13 cellular contexts compared by ENCODE assay signal in genomic region chr3:98855811-98856400, GRCh38. TPM values are rescaled to one million over a fixed set of nuclear protein-coding genes. Genes with fewer than 3 reads are reported as not detected.
DNase-seq lines count a peak whose midpoint lies in the region; ATAC-seq and TF ChIP-seq lines count a peak whose summit lies in the region.
"Had no signal": no experiment of that assay in that cellular context is flagged by ENCODE, and none has a peak within 500 bp of the region (broad histone marks: within the 10 kb centered on the region; RNA-seq: fewer than 3 reads in every experiment).

No MANE protein-coding gene starts in this region.

- peak; percentile 72 for ATAC-seq in esophagus mucosa
- no peak for ATAC-seq in HG03175 (IDR thresholded peaks at IDR 0.05; ENCODE audit: unreplicated experiment)

- H3K4me1 Mint-ChIP-seq in Calu3 (ENCODE audit: low read depth, unreplicated experiment), result peaks cover 20% of the 10 kb centered on the region

- TF ChIP-seq CTCF in Calu3 (IDR thresholded peaks at IDR 0.05; ENCODE audit: unreplicated experiment), result no peak

- peaks cover 43% of the 10 kb centered on the region for H3K36me3 Mint-ChIP-seq in Calu3 (ENCODE audit: insufficient read depth, unreplicated experiment)

- no TSS peak for BruUV-seq in Calu3 (replicated peaks; lab: Mats Ljungman, UMichigan)

- H3K4me3 Mint-ChIP-seq in Calu3 (ENCODE audit: low read depth, unreplicated experiment), result no peak overlapping the region
- H3K4me3 Mint-ChIP-seq: type B pancreatic cell had no signal

- peak; percentile 89 for DNase-seq in EH (ENCODE audit: low read depth)
- DNase-seq in RKO (ENCODE audit: low spot score), result peak; percentile 65
- peak; percentile 22 for DNase-seq in pons (ENCODE audit: low spot score)
- DNase-seq in Calu3, result no peak
- no peak for DNase-seq in NCI-H146 treated with DMSO at 0.1 percent for 48 hours (lab: John Stamatoyannopoulos, UW; ENCODE audit: unreplicated experiment)
- no peak for DNase-seq in NCI-H1694 treated with DMSO at 0.1 percent for 48 hours (lab: John Stamatoyannopoulos, UW)
- DNase-seq: activated T-cell treated with anti-CD3 and anti-CD28 coated beads, Interleukin-2, amount 50 U/mL, for 1 hour; colonic mucosa; DMS79 treated with DMSO at 0.1 percent for 48 hours; NCI-H1092 had no signal

- intact Hi-C loops in Calu3 (cut with micrococcal nuclease; ENCODE audit: unreplicated experiment), result no loop called here

- H3K27me3 Mint-ChIP-seq in Calu3 (ENCODE audit: unreplicated experiment), result no peaks in the 10 kb centered on the region
- H3K27me3 Mint-ChIP-seq: type B pancreatic cell had no signal

- CTCF ChIA-PET in Calu3 (lab: Charles Lee), result interaction anchor here (0.7 kb wide), 1 partner anchor 92 kb away, joined by 3 read pairs; no protein-coding TSS in a partner anchor

- H3K9me3 Mint-ChIP-seq in Calu3 (ENCODE audit: low read depth, unreplicated experiment), result peaks cover 6% of the 10 kb centered on the region

- no peak overlapping the region for H3K27ac Mint-ChIP-seq in Calu3 (ENCODE audit: unreplicated experiment)
- H3K27ac Mint-ChIP-seq: type B pancreatic cell had no signal

RNA-seq across cellular contexts. Expression of gene DCBLD2, which starts 45.6 kb away (rescaled TPM):
- total RNA-seq in esophagus mucosa (6.7 TPM), Calu3 (2022) (115 and 178 TPM in 2 replicates)

Comparison
In these comparisons a context has a peak if more than half of its experiments do, and no peak if none do; other contexts are left out.
1. DNase-seq: peak in EH (single experiment), RKO (single experiment) and pons (single experiment); none in Calu3 (single experiment), NCI-H146 treated with DMSO at 0.1 percent for 48 hours (single experiment) and NCI-H1694 treated with DMSO at 0.1 percent for 48 hours (single experiment).
2. RNA of gene DCBLD2, which starts 45.6 kb away (total RNA-seq): 115 to 178 TPM in Calu3; 6.7 TPM in esophagus mucosa (single experiment); every median in the first group is over 10 times any median in the second.